35 cellular contexts compared by ENCODE assay signal in genomic region chr4:23207059-23207458, GRCh38.
"Had no signal": no experiment of that assay in that cellular context is flagged by ENCODE, and none has a peak within 500 bp of the region (broad histone marks: within the 10 kb centered on the region; RNA-seq: fewer than 3 reads in every experiment).

No MANE protein-coding gene starts in this region.

- H3K36me3 ChIP-seq: MG63 had no signal

- DNase-seq: Karpas-422, Kasumi-1, MG63, MM.1S, MV-4-11, NCI-H1048, NCI-H1092, NCI-H1092 treated with DMSO at 0.1 percent for 48 hours, NCI-H1105, NCI-H1105 treated with DMSO at 0.1 percent for 48 hours, NCI-H1417, NCI-H1417 treated with DMSO at 0.1 percent for 48 hours, NCI-H1436, NCI-H1436 treated with DMSO at 0.1 percent for 48 hours, NCI-H146, NCI-H1694, NCI-H1694 treated with DMSO at 0.1 percent for 48 hours, NCI-H187, NCI-H187 treated with DMSO at 0.1 percent for 48 hours, NCI-H1930, NCI-H2029, NCI-H2029 treated with DMSO at 0.1 percent for 48 hours, NCI-H2081, NCI-H2081 treated with DMSO at 0.1 percent for 48 hours, NCI-H2107, NCI-H2171, NCI-H2171 treated with DMSO at 0.1 percent for 48 hours, NCI-H2227 treated with DMSO at 0.1 percent for 48 hours, NCI-H226, NCI-H345, NCI-H446, NCI-H446 treated with DMSO at 0.1 percent for 48 hours, NCI-H510A, NCI-H510A treated with DMSO at 0.1 percent for 48 hours, NCI-H524 had no signal

- H3K27me3 ChIP-seq: MG63 had no signal

- H3K4me3 ChIP-seq: MG63 had no signal
